Comparison of ENCODE assay signal across 8 cellular contexts in genomic region chr1:109619655-109620395, GRCh38. TPM values are rescaled to one million over a fixed set of nuclear protein-coding genes. Genes with fewer than 3 reads are reported as not detected.
DNase-seq lines count a peak whose midpoint lies in the region; ATAC-seq and TF ChIP-seq lines count a peak whose summit lies in the region.

Gene AMPD2 (plus strand): TSS chr1:109619837. CDS start chr1:109621176, 1,339 bp downstream.

- no TSS peak for BruUV-seq in Panc1 (replicated peaks; lab: Mats Ljungman, UMichigan)

- in situ Hi-C loops in Panc1 (cut with HindIII; ENCODE audit: low pct_unique_long_range_greater_than_20kb, low sequenced_read_pairs) = no loop called here

- peaks cover 7 to 68% (median 47%) of the 10 kb centered on the region in 4 donors for H3K4me1 Mint-ChIP-seq in CD4-positive, CD25-positive, alpha-beta regulatory T cell
- H3K4me1 Mint-ChIP-seq in nephron progenitor cell = peaks cover 81% of the 10 kb centered on the region

- 0 to 1% (median 1%) methylated on average over 35 to 45 of the region's 45 CpGs for WGBS in stomach, 5 donors

- H3K9me3 ChIP-seq in CD4-positive, CD25-positive, alpha-beta regulatory T cell (ENCODE audit: control insufficient read depth in 2 of 2, low read length in 2 of 2) = no peaks in the 10 kb centered on the region
- H3K9me3 ChIP-seq in Panc1 (ENCODE audit: control insufficient read depth, insufficient read depth, low read depth, low read length) (no peaks in the 10 kb centered on the region), stomach (no peaks in the 10 kb centered on the region)

- ATAC-seq in CD4-positive, CD25-positive, alpha-beta regulatory T cell (ENCODE audit: low read depth in 2 of 2) = peak; percentile 18 to 42
- ATAC-seq in GM19351 (IDR thresholded peaks at IDR 0.05; ENCODE audit: unreplicated experiment) = peak; percentile 53
- peak; percentile 43 for ATAC-seq in HG03571 (IDR thresholded peaks at IDR 0.05; ENCODE audit: unreplicated experiment)
- peak; percentile 78 for ATAC-seq in Panc1

- H3K27ac Mint-ChIP-seq in CD4-positive, CD25-positive, alpha-beta regulatory T cell = peak within 1 kb of the TSS; percentile 94 to 98 (median 96)
- H3K27ac Mint-ChIP-seq in nephron progenitor cell = peak within 1 kb of the TSS; percentile 98

- no peaks in the 10 kb centered on the region for H3K27me3 ChIP-seq in CD4-positive, CD25-positive, alpha-beta regulatory T cell (ENCODE audit: control insufficient read depth, insufficient read depth, low read length)
- H3K27me3 ChIP-seq in Panc1 (ENCODE audit: control insufficient read depth, insufficient read depth, low read length) (no peaks in the 10 kb centered on the region), stomach (no peaks in the 10 kb centered on the region)

- TF ChIP-seq POLR2A in stomach (IDR thresholded peaks at IDR 0.05) = no peak

- H3K36me3 ChIP-seq in CD4-positive, CD25-positive, alpha-beta regulatory T cell (ENCODE audit: control insufficient read depth, insufficient read depth, low read length) = no peaks in the 10 kb centered on the region
- no peaks in the 10 kb centered on the region for H3K36me3 ChIP-seq in Panc1 (ENCODE audit: control insufficient read depth, insufficient read depth, low read length)
- H3K36me3 ChIP-seq in stomach = no peaks in the 10 kb centered on the region

- H3K4me3 Mint-ChIP-seq in CD4-positive, CD25-positive, alpha-beta regulatory T cell = peak within 1 kb of the TSS; percentile 96 to 99 (median 97)
- peak within 1 kb of the TSS; percentile 95 for H3K4me3 Mint-ChIP-seq in nephron progenitor cell

- POLR2A ChIA-PET in Panc1 (lab: Charles Lee) = interaction anchor here (0.6 to 0.8 kb wide), 2 partner anchors 217 to 390 kb away, joined by 3 to 5 read pairs; no protein-coding TSS in a partner anchor

- DNase-seq in CD4-positive, CD25-positive, alpha-beta regulatory T cell = peak; percentile 70 to 72 (median 71)
- DNase-seq in Panc1 (ENCODE audit: low read depth, low spot score) (no peak), fibroblast of peridontal ligament (ENCODE audit: extremely low read depth) (peak; percentile 84), nephron progenitor cell (peak; percentile 77), stomach (peak; percentile 80)
- peak; percentile 40 to 64 for DNase-seq in activated T-helper 1 cell treated with anti-CD3 and anti-CD28 coated beads, Interleukin-2, amount 50 U/mL, for 16 hours (ENCODE audit: low read depth in 1 of 2, low spot score in 1 of 2)

- no peak for TF ChIP-seq EP300 in stomach (IDR thresholded peaks at IDR 0.05)

- intact Hi-C loops in Panc1 (cut with micrococcal nuclease; ENCODE audit: unreplicated experiment) = loop anchor here (5.0 kb wide), 1 partner anchor 73 kb away; the partner anchor contains the start of gene GNAI3
- intact Hi-C loops in stomach (cut with DNase I; ENCODE audit: low total_unique reads) = no loop called here

- H3K4me3 ChIP-seq in CD4-positive, CD25-positive, alpha-beta regulatory T cell (ENCODE audit: low read depth, low read length) = peak within 1 kb of the TSS; percentile 83
- H3K4me3 ChIP-seq in Panc1 (ENCODE audit: low read depth in 2 of 2, low read length in 2 of 2) = peak within 1 kb of the TSS; percentile 84 to 92
- peak within 1 kb of the TSS; percentile 64 to 81 (median 76) for H3K4me3 ChIP-seq in stomach

- H3K4me1 ChIP-seq in CD4-positive, CD25-positive, alpha-beta regulatory T cell (ENCODE audit: control insufficient read depth, insufficient read depth, low read length, poor library complexity, severe bottlenecking) = peaks cover 54% of the 10 kb centered on the region
- H3K4me1 ChIP-seq in Panc1 (ENCODE audit: control insufficient read depth, insufficient read depth, low read length) = peaks cover 15% of the 10 kb centered on the region
- peaks cover 40 to 67% (median 58%) of the 10 kb centered on the region in 4 donors for H3K4me1 ChIP-seq in stomach

- peaks cover 5% of the 10 kb centered on the region for H3K36me3 Mint-ChIP-seq in CD4-positive, CD25-positive, alpha-beta regulatory T cell
- no peaks in the 10 kb centered on the region for H3K36me3 Mint-ChIP-seq in nephron progenitor cell (ENCODE audit: low read depth)

- CTCF ChIA-PET in Panc1 (lab: Charles Lee) = no interaction called here

- no peaks in the 10 kb centered on the region for H3K9me3 Mint-ChIP-seq in CD4-positive, CD25-positive, alpha-beta regulatory T cell
- no peaks in the 10 kb centered on the region for H3K9me3 Mint-ChIP-seq in nephron progenitor cell

- TF ChIP-seq CTCF in Panc1 (IDR thresholded peaks at IDR 0.05) (no peak), nephron progenitor cell (IDR thresholded peaks at IDR 0.05) (no peak), stomach (IDR thresholded peaks at IDR 0.05) (no peak)

- H3K27me3 Mint-ChIP-seq in CD4-positive, CD25-positive, alpha-beta regulatory T cell = peaks cover 4% of the 10 kb centered on the region
- peaks cover 2% of the 10 kb centered on the region for H3K27me3 Mint-ChIP-seq in nephron progenitor cell (ENCODE audit: low read depth, poor library complexity)

- H3K27ac ChIP-seq in CD4-positive, CD25-positive, alpha-beta regulatory T cell (ENCODE audit: insufficient read depth, low read length, poor library complexity, severe bottlenecking) = peak within 1 kb of the TSS; percentile 85
- peak within 1 kb of the TSS; percentile 94 for H3K27ac ChIP-seq in Panc1 (ENCODE audit: low read length)
- peak within 1 kb of the TSS; percentile 84 to 90 (median 88) for H3K27ac ChIP-seq in stomach

RNA-seq across cellular contexts. Expression of gene AMPD2, which starts in this region (rescaled TPM):
- 203 TPM for total RNA-seq in CD4-positive, CD25-positive, alpha-beta regulatory T cell
- 10 to 100 TPM; 23.3 to 30.9 (median 26.7) TPM for polyA plus RNA-seq in CD4-positive, CD25-positive, alpha-beta regulatory T cell
- total RNA-seq in Panc1 (2021; ENCODE audit: unreplicated experiment) = 85.8 TPM
- 58.1 TPM for polyA plus RNA-seq in Panc1 (2012; ENCODE audit: insufficient read length)
- 100 to 1,000 TPM in 3 of 5 donors, 10 to 100 TPM in 2; 69.4 to 364 (median 212) TPM for total RNA-seq in stomach
- polyA plus RNA-seq in stomach = 10 to 100 TPM; 16.1 to 22.5 (median 18.9) TPM
